Comparison of ENCODE assay signal across 1 cellular context in genomic region chr7:101299511-101300464, GRCh38.
TF ChIP-seq lines count a peak whose summit lies in the region.

No MANE protein-coding gene starts in this region.

TF ChIP-seq in HepG2, 621 proteins besides CTCF, POLR2A, EP300 and RAD21 (continued from another document):
- TF ChIP-seq NFKB2 (CRISPR knock-in tag; IDR thresholded peaks at IDR 0.05; ENCODE audit: borderline replicate concordance) (no peak), ZNF496 (CRISPR knock-in tag; IDR thresholded peaks at IDR 0.05; ENCODE audit: insufficient replicate concordance) (no peak), ZHX1 (CRISPR knock-in tag; IDR thresholded peaks at IDR 0.05; ENCODE audit: low read depth) (no peak), EED (CRISPR knock-in tag; IDR thresholded peaks at IDR 0.05) (no peak), KMT2A (CRISPR knock-in tag; IDR thresholded peaks at IDR 0.05) (no peak)
